ENCODE assay signal across 21 cellular contexts in genomic region chr7:154183946-154184345, GRCh38.
"Had no signal": no experiment of that assay in that cellular context is flagged by ENCODE, and none has a peak within 500 bp of the region (broad histone marks: within the 10 kb centered on the region; RNA-seq: fewer than 3 reads in every experiment).

No MANE protein-coding gene starts in this region.

- H3K9me3 ChIP-seq: left lung, mucosa of descending colon, prostate gland, right atrium auricular region, suprapubic skin, transverse colon, upper lobe of right lung, uterus had no signal

- DNase-seq: cortex of kidney; effector memory CD8-positive, alpha-beta T cell; left cardiac atrium; left lung; mesenchymal stem cell; mucosa of descending colon; naive B cell; stimulated activated CD4-positive, alpha-beta T cell treated with anti-CD3 and anti-CD28 coated beads, Interleukin-12 subunit alpha, Interleukin-12 subunit beta, amount 100 ng/mL, for 4 hours; stimulated activated CD4-positive, alpha-beta T cell treated with anti-CD3 and anti-CD28 coated beads, Interleukin-1b, Interleukin-23, amount 100 ng/mL, for 48 hours; stimulated activated CD4-positive, alpha-beta T cell treated with anti-CD3 and anti-CD28 coated beads, Interleukin-4, amount 100 ng/mL, for 1 hour; stimulated activated CD8-positive, alpha-beta memory T cell treated with anti-CD3 and anti-CD28 coated beads, Interleukin-4, amount 100 ng/mL, for 48 hours; stimulated activated naive CD4-positive, alpha-beta T cell; stimulated activated naive CD8-positive, alpha-beta T cell treated with anti-CD3 and anti-CD28 coated beads, Interleukin-15, amount 100 ng/mL, for 72 hours; transverse colon; upper lobe of right lung; uterus had no signal

- H3K9ac ChIP-seq: parathyroid adenoma had no signal

- H3K27ac ChIP-seq: left lung, parathyroid adenoma, prostate gland, right atrium auricular region, suprapubic skin, transverse colon, upper lobe of right lung, uterus had no signal

- H3K36me3 ChIP-seq: left lung, prostate gland, right atrium auricular region, suprapubic skin, transverse colon, upper lobe of right lung, uterus had no signal

- H3K27me3 ChIP-seq: right atrium auricular region, transverse colon, upper lobe of right lung, uterus had no signal

- H3K4me1 ChIP-seq: left lung, parathyroid adenoma, prostate gland, right atrium auricular region, suprapubic skin, transverse colon, upper lobe of right lung, uterus had no signal

- H3K4me3 ChIP-seq: left lung, mucosa of descending colon, prostate gland, right atrium auricular region, smooth muscle cell, suprapubic skin, transverse colon, upper lobe of right lung, uterus had no signal
